28 cellular contexts compared by ENCODE assay signal in genomic region chr6:167661456-167662103, GRCh38.
DNase-seq lines count a peak whose midpoint lies in the region; ATAC-seq, FAIRE-seq and TF ChIP-seq lines count a peak whose summit lies in the region.
"Had no signal": no experiment of that assay in that cellular context is flagged by ENCODE, and none has a peak within 500 bp of the region (broad histone marks: within the 10 kb centered on the region; RNA-seq: fewer than 3 reads in every experiment).

No MANE protein-coding gene starts in this region.

- in situ Hi-C loops in HepG2 (cut with HindIII; ENCODE audit: extremely low pct_ligation_motif_present, low pct_unique_long_range_greater_than_20kb) = no loop called here

- TF ChIP-seq CTCF in HEK293 (tag by site-specific recombination; IDR thresholded peaks at IDR 0.05) (no peak), VCaP (conservative IDR thresholded peaks at IDR 0.05) (no peak), HepG2 (CRISPR knock-in tag; IDR thresholded peaks at IDR 0.05) (no peak)

- no peak for TF ChIP-seq EP300 in HepG2 (IDR thresholded peaks at IDR 0.05; ENCODE audit: low read depth in 2 of 2, low read length in 2 of 2)
- no peak for TF ChIP-seq EP300 in HepG2 (CRISPR knock-in tag; IDR thresholded peaks at IDR 0.05; ENCODE audit: borderline replicate concordance)

- H3K4me1 ChIP-seq in HEK293 (ENCODE audit: control insufficient read depth, insufficient read depth, low read length) (no peaks in the 10 kb centered on the region), HepG2 (ENCODE audit: insufficient read depth, low read length) (peaks cover 69% of the 10 kb centered on the region)
- H3K4me1 ChIP-seq: prostate gland, thyroid gland had no signal

- no peak for TF ChIP-seq RAD21 in HepG2 (CRISPR knock-in tag; IDR thresholded peaks at IDR 0.05)

- no peaks in the 10 kb centered on the region for H3K36me3 ChIP-seq in HEK293 (ENCODE audit: control insufficient read depth in 2 of 2, insufficient read depth in 1 of 2, low read length in 2 of 2)
- H3K36me3 ChIP-seq in HepG2 (replicated peaks in 1 of 2; ENCODE audit: control insufficient read depth in 1 of 2, insufficient read depth in 2 of 2, low read length in 2 of 2) = no peaks in the 10 kb centered on the region
- H3K36me3 ChIP-seq: ascending aorta, prostate gland, thyroid gland had no signal

- intact Hi-C loops in HepG2 (cut with micrococcal nuclease; ENCODE audit: unreplicated experiment) = no loop called here
- intact Hi-C loops in posterior vena cava (cut with DNase I) = no loop called here

- peak overlapping the region; percentile 51 for H2AFZ ChIP-seq in HepG2 (ENCODE audit: low read length)

- H3K4me2 ChIP-seq in HepG2 (ENCODE audit: low read depth, low read length) = peak overlapping the region; percentile 81

- no peak for TF ChIP-seq POLR2A in HepG2 (IDR thresholded peaks at IDR 0.05; ENCODE audit: insufficient read depth in 1 of 2, low read depth in 2 of 2, low read length in 2 of 2)

- CTCF ChIA-PET in HEK293 (lab: Yijun Ruan, JAX) (interaction anchor here (0.6 kb wide), 1 partner anchor 93 kb away, joined by 3 read pairs; no protein-coding TSS in a partner anchor), HepG2 (lab: Yijun Ruan, JAX; ENCODE audit: low intra/inter-chr PET ratio, low total read pairs) (no interaction called here)

- H3K27ac ChIP-seq in HEK293 (ENCODE audit: extremely low read depth, low read depth, low read length) (no peak overlapping the region), VCaP (peak overlapping the region; percentile 24; the same call in 1 of the 2 replicates), HepG2 (ENCODE audit: extremely low read length, insufficient read depth, low read length) (no peak overlapping the region)
- H3K27ac ChIP-seq: ascending aorta, epithelial cell of prostate, prostate gland, thyroid gland had no signal

- H3K79me2 ChIP-seq in HepG2 (ENCODE audit: insufficient read depth, low read length) = no peaks in the 10 kb centered on the region

- no TSS peak for BruUV-seq in HepG2 (replicated peaks; lab: Mats Ljungman, UMichigan)

- H3K9me3 ChIP-seq in HEK293 (ENCODE audit: control insufficient read depth, insufficient read depth, low read depth, low read length) (no peaks in the 10 kb centered on the region), HepG2 (ENCODE audit: low read length) (no peaks in the 10 kb centered on the region)
- H3K9me3 ChIP-seq: ascending aorta, prostate gland, thyroid gland had no signal

- no peaks in the 10 kb centered on the region for H4K20me1 ChIP-seq in HepG2 (ENCODE audit: insufficient read depth, low read length)

- H3K9ac ChIP-seq in HepG2 (ENCODE audit: insufficient read depth, low read depth, low read length) = peak overlapping the region; percentile 33

- ATAC-seq in HepG2 (peak; percentile 81), HG03139 (IDR thresholded peaks at IDR 0.05; ENCODE audit: unreplicated experiment) (no peak), GM18502 (IDR thresholded peaks at IDR 0.05; ENCODE audit: poor library complexity, unreplicated experiment) (no peak)
- no peak for ATAC-seq in stimulated activated naive CD8-positive, alpha-beta T cell treated with anti-CD3 and anti-CD28 coated beads, Interleukin-15, Interleukin-2, amounts not matched to agents 100 U/mL and 50 U/mL, for 24 hours
- ATAC-seq: PC-3 had no signal

- no peak for DNase-seq in HepG2 (ENCODE audit: low spot score)
- DNase-seq in posterior vena cava (ENCODE audit: low spot score) = peak; percentile 83
- DNase-seq in stimulated activated naive CD8-positive, alpha-beta T cell treated with anti-CD3 and anti-CD28 coated beads, Interleukin-15, Interleukin-2, amounts not matched to agents 100 U/mL and 50 U/mL, for 24 hours = no peak
- DNase-seq in NOMO-1 treated with dmso at 0.1 percent for 144 hours (lab: John Stamatoyannopoulos, UW; ENCODE audit: unreplicated experiment) = no peak
- DNase-seq: activated CD4-positive, alpha-beta T cell treated with anti-CD3 and anti-CD28 coated beads for 4 hours; activated naive CD4-positive, alpha-beta T cell treated with anti-CD3 and anti-CD28 coated beads, Interleukin-2, amount 50 U/mL, for 16 hours; activated T-cell treated with anti-CD3 and anti-CD28 coated beads, Interleukin-2, amount 50 U/mL, for 48 hours; CD4-positive, CD25-positive, alpha-beta regulatory T cell; HCEC 1CT; immature natural killer cell; naive B cell; NCI-H1092; NCI-H2029; NCI-H345; PC-3; SIG-M5; stimulated activated CD4-positive, alpha-beta T cell treated with anti-CD3 and anti-CD28 coated beads, Interleukin-12 subunit alpha, Interleukin-12 subunit beta, amount 100 ng/mL, for 4 hours; stimulated activated CD4-positive, alpha-beta T cell treated with anti-CD3 and anti-CD28 coated beads, Interleukin-4, amount 100 ng/mL, for 4 hours; T-helper 1 cell; thyroid gland had no signal

- no peaks in the 10 kb centered on the region for H3K27me3 ChIP-seq in HepG2 (ENCODE audit: control insufficient read depth in 1 of 2, insufficient read depth in 2 of 2, low read length in 2 of 2)
- H3K27me3 ChIP-seq: ascending aorta, thyroid gland had no signal

- H3K4me3 ChIP-seq in HEK293 (ENCODE audit: low read depth, low read length) (no peak overlapping the region), HepG2 (replicated peaks in 1 of 3; ENCODE audit: insufficient read depth in 1 of 3, low read depth in 2 of 3, low read length in 3 of 3) (peak overlapping the region; percentile 27 to 38 (median 35))
- H3K4me3 ChIP-seq: ascending aorta, prostate gland, thyroid gland had no signal

- FAIRE-seq in HepG2 (lab: Jason Lieb, UNC) = peak; percentile 84
- FAIRE-seq: GM18507 had no signal

- POLR2A ChIA-PET in HEK293 (lab: Yijun Ruan, JAX) = no interaction called here
- POLR2A ChIA-PET in HepG2 (lab: Yijun Ruan, JAX) = interaction anchor here (0.9 kb wide), 1 partner anchor 14 kb away, joined by 3 read pairs; no protein-coding TSS in a partner anchor

- WGBS in HepG2 (ENCODE audit: low lambda C conversion rate) = 15% methylated on average over 9 of the region's 9 CpGs

TF ChIP-seq in HEK293, 187 proteins besides CTCF, POLR2A, EP300 and RAD21:
- TF ChIP-seq ZFHX2 (tag by site-specific recombination; conservative IDR thresholded peaks at IDR 0.05) (0 out of 2 replicates have a peak, but pooled peaks have one; percentile 22), ZNF292 (tag by site-specific recombination; IDR thresholded peaks at IDR 0.05; ENCODE audit: borderline replicate concordance, low read depth) (no peak)

TF ChIP-seq in HepG2, 621 proteins besides CTCF, POLR2A, EP300 and RAD21 (continues in another document):
- no peak for TF ChIP-seq ZNF609 (CRISPR knock-in tag; IDR thresholded peaks at IDR 0.05; ENCODE audit: borderline replicate concordance)
- no peak for TF ChIP-seq ZNF607 (CRISPR knock-in tag; IDR thresholded peaks at IDR 0.05; ENCODE audit: borderline replicate concordance)
- 0 out of 2 replicates have a peak, but pooled peaks have one; percentile 21 for TF ChIP-seq MAZ (IDR thresholded peaks at IDR 0.05; ENCODE audit: borderline replicate concordance, low read depth, low read length)
- no peak for TF ChIP-seq MAZ (CRISPR knock-in tag; IDR thresholded peaks at IDR 0.05; ENCODE audit: low read depth)
- no peak for TF ChIP-seq E2F2 (CRISPR knock-in tag; IDR thresholded peaks at IDR 0.05; ENCODE audit: borderline replicate concordance)
- TF ChIP-seq ZNF724P (CRISPR knock-in tag; IDR thresholded peaks at IDR 0.05; ENCODE audit: borderline replicate concordance) = no peak
- TF ChIP-seq CREBL2 (CRISPR knock-in tag; IDR thresholded peaks at IDR 0.05; ENCODE audit: borderline replicate concordance) = no peak

Comparison
In these comparisons a context has a peak if more than half of its experiments do, and no peak if none do; other contexts are left out.
1. Of the 63 proteins assayed by ChIP-seq in both HepG2 and HEK293: peak only in HepG2: ZNF292 and ZNF362; only in HEK293: none; in both: none; in neither: 61.